In genomic region chr11:102112654-102112926, GRCh38 we compare ENCODE assay signal across 9 cellular contexts. TPM values are rescaled to one million over a fixed set of nuclear protein-coding genes. Genes with fewer than 3 reads are reported as not detected.
DNase-seq lines count a peak whose midpoint lies in the region; ATAC-seq, FAIRE-seq and TF ChIP-seq lines count a peak whose summit lies in the region.
"Had no signal": no experiment of that assay in that cellular context is flagged by ENCODE, and none has a peak within 500 bp of the region (broad histone marks: within the 10 kb centered on the region; RNA-seq: fewer than 3 reads in every experiment).

No MANE protein-coding gene starts in this region.

- H2AFZ ChIP-seq in astrocyte (ENCODE audit: low read depth, low read length) = no peak overlapping the region

- FAIRE-seq in astrocyte (lab: Jason Lieb, UNC) = no peak

- no peaks in the 10 kb centered on the region for H3K9me3 ChIP-seq in astrocyte (ENCODE audit: insufficient read depth, low read depth, low read length)
- no peaks in the 10 kb centered on the region for H3K9me3 ChIP-seq in iPS-20b (ENCODE audit: insufficient read depth, low read depth, low read length)
- no peaks in the 10 kb centered on the region for H3K9me3 ChIP-seq in skeletal muscle satellite cell (replicated peaks; ENCODE audit: low read length)
- H3K9me3 ChIP-seq in CD8-positive, alpha-beta T cell (ENCODE audit: low read length) = no peaks in the 10 kb centered on the region

- intact Hi-C loops in CD8-positive, alpha-beta T cell (cut with DNase I, micrococcal nuclease) = loop anchor here in 1 of 2 experiments (5.0 kb wide), 1 partner anchor 195 kb away; the partner anchor contains the start of genes ANGPTL5 and CEP126

- H3K4me2 ChIP-seq in astrocyte (ENCODE audit: low read length) (peak overlapping the region; percentile 93), skeletal muscle satellite cell (ENCODE audit: low read length) (peak overlapping the region; percentile 78)

- peaks cover 11% of the 10 kb centered on the region for H3K36me3 ChIP-seq in astrocyte (ENCODE audit: insufficient read depth, low read length)
- peaks cover 14% of the 10 kb centered on the region; the same call in 1 of the 2 replicates for H3K36me3 ChIP-seq in iPS-20b (ENCODE audit: insufficient read depth, low read depth, low read length)
- peaks cover 8% of the 10 kb centered on the region for H3K36me3 ChIP-seq in skeletal muscle satellite cell (ENCODE audit: insufficient read depth, low read length)
- H3K36me3 ChIP-seq in CD8-positive, alpha-beta T cell (ENCODE audit: insufficient read depth, low read length) = no peaks in the 10 kb centered on the region

- H3K9me3 Mint-ChIP-seq in astrocyte (ENCODE audit: unreplicated experiment) = no peaks in the 10 kb centered on the region
- H3K9me3 Mint-ChIP-seq in CD8-positive, alpha-beta T cell = no peaks in the 10 kb centered on the region

- H3K36me3 Mint-ChIP-seq in astrocyte (ENCODE audit: low read depth, unreplicated experiment) = no peaks in the 10 kb centered on the region
- H3K36me3 Mint-ChIP-seq in CD8-positive, alpha-beta T cell = no peaks in the 10 kb centered on the region

- H3K4me1 ChIP-seq in astrocyte (ENCODE audit: insufficient read depth, low read length) (peaks cover 40% of the 10 kb centered on the region), iPS-20b (ENCODE audit: insufficient read depth, low read length) (peaks cover 50% of the 10 kb centered on the region), skeletal muscle satellite cell (ENCODE audit: control insufficient read depth, insufficient read depth, low read length) (peaks cover 51% of the 10 kb centered on the region)
- peaks cover 14% of the 10 kb centered on the region for H3K4me1 ChIP-seq in CD8-positive, alpha-beta T cell (ENCODE audit: insufficient read depth, low read length)

- no peak for TF ChIP-seq CTCF in astrocyte (IDR thresholded peaks at IDR 0.05; ENCODE audit: insufficient read depth, low read depth, low read length)
- TF ChIP-seq CTCF in CD8-positive, alpha-beta T cell (IDR thresholded peaks at IDR 0.05) = no peak

- peak overlapping the region; percentile 88 for H3K4me3 Mint-ChIP-seq in astrocyte (ENCODE audit: unreplicated experiment)
- no peak overlapping the region for H3K4me3 Mint-ChIP-seq in CD8-positive, alpha-beta T cell

- peaks cover 22% of the 10 kb centered on the region for H3K4me1 Mint-ChIP-seq in astrocyte (ENCODE audit: low read depth, unreplicated experiment)
- peaks cover 15% of the 10 kb centered on the region for H3K4me1 Mint-ChIP-seq in CD8-positive, alpha-beta T cell (ENCODE audit: low read depth)

- peak overlapping the region; percentile 100 for H3K9ac ChIP-seq in astrocyte (ENCODE audit: low read length)
- H3K9ac ChIP-seq in iPS-20b (ENCODE audit: low read depth, low read length) = peak overlapping the region; percentile 98
- H3K9ac ChIP-seq in skeletal muscle satellite cell (ENCODE audit: low read depth, low read length) = peak overlapping the region; percentile 92

- DNase-seq in ELR (ENCODE audit: low read depth) = peak; percentile 42
- no peak for DNase-seq in astrocyte (ENCODE audit: low read depth)
- no peak for DNase-seq in DMS53 (lab: John Stamatoyannopoulos, UW)
- no peak for DNase-seq in CD8-positive, alpha-beta T cell
- no peak for DNase-seq in NCI-H446 (lab: John Stamatoyannopoulos, UW)
- no peak for DNase-seq in NCI-H2196 treated with DMSO at 0.1 percent for 48 hours (lab: John Stamatoyannopoulos, UW; ENCODE audit: unreplicated experiment)
- DNase-seq: activated T-cell treated with anti-CD3 and anti-CD28 coated beads for 4 hours had no signal

- H3K79me2 ChIP-seq in astrocyte (ENCODE audit: insufficient read depth, low read length) = peaks cover 78% of the 10 kb centered on the region

- POLR2A ChIA-PET in CD8-positive, alpha-beta T cell (lab: Charles Lee) = no interaction called here

- H3K27me3 ChIP-seq in astrocyte (ENCODE audit: insufficient read depth, low read length) (no peaks in the 10 kb centered on the region), iPS-20b (ENCODE audit: insufficient read depth, low read length) (no peaks in the 10 kb centered on the region; the same call in 1 of the 2 replicates), skeletal muscle satellite cell (ENCODE audit: control insufficient read depth, insufficient read depth, low read length) (no peaks in the 10 kb centered on the region)
- peaks cover 6% of the 10 kb centered on the region for H3K27me3 ChIP-seq in CD8-positive, alpha-beta T cell (ENCODE audit: insufficient read depth, low read length)

- H3K4me3 ChIP-seq in astrocyte (ENCODE audit: insufficient read depth, low read depth, low read length) = peak overlapping the region; percentile 97
- H3K4me3 ChIP-seq in iPS-20b (ENCODE audit: low read length) = peak overlapping the region; percentile 95
- peak overlapping the region; percentile 77 for H3K4me3 ChIP-seq in skeletal muscle satellite cell (ENCODE audit: low read length)
- H3K4me3 ChIP-seq in CD8-positive, alpha-beta T cell (ENCODE audit: low read depth, low read length) = no peak overlapping the region

- peak overlapping the region; percentile 90 for H3K27ac Mint-ChIP-seq in astrocyte (ENCODE audit: unreplicated experiment)
- H3K27ac Mint-ChIP-seq in CD8-positive, alpha-beta T cell = no peak overlapping the region

- no peaks in the 10 kb centered on the region for H3K27me3 Mint-ChIP-seq in astrocyte (ENCODE audit: low read depth, unreplicated experiment)
- peaks cover 56% of the 10 kb centered on the region for H3K27me3 Mint-ChIP-seq in CD8-positive, alpha-beta T cell (ENCODE audit: low read depth)

- H4K20me1 ChIP-seq in astrocyte (ENCODE audit: insufficient read depth, low read length) = peaks cover 13% of the 10 kb centered on the region

- H3K27ac ChIP-seq in astrocyte (ENCODE audit: low read depth, low read length) = peak overlapping the region; percentile 99
- H3K27ac ChIP-seq in iPS-20b (ENCODE audit: low read length) = no peak overlapping the region
- H3K27ac ChIP-seq in CD8-positive, alpha-beta T cell (ENCODE audit: low read depth, low read length) = no peak overlapping the region

- no peak for ATAC-seq in CD8-positive, alpha-beta T cell

- CTCF ChIA-PET in CD8-positive, alpha-beta T cell (lab: Charles Lee) = no interaction called here

RNA-seq across cellular contexts. Expression of gene YAP1, which starts 2.3 kb away (rescaled TPM):
- total RNA-seq in astrocyte = 122 and 129 TPM in 2 replicates
- total RNA-seq in skeletal muscle satellite cell (2012; rRNA removed) = 85.9 and 116 TPM in 2 replicates
- not detected for total RNA-seq in CD8-positive, alpha-beta T cell

Comparison
In these comparisons a context has a peak if more than half of its experiments do, and no peak if none do; other contexts are left out.
1. RNA of gene YAP1, which starts 2.3 kb away (total RNA-seq): 122 to 129 TPM in astrocyte; not detected in CD8-positive, alpha-beta T cell; every median in the first group is over 100 times any median in the second.
2. Peak in every context shown above with its lines, with median percentiles within 50 percentile points of each other: H3K9ac ChIP-seq.